Comparison of ENCODE assay signal across 8 cellular contexts in genomic region chr22:29480512-29481264, GRCh38. TPM values are rescaled to one million over a fixed set of nuclear protein-coding genes. Genes with fewer than 3 reads are reported as not detected.
A peak's percentile ranks its signal among the peaks of the same experiment; 100 is the strongest.
DNase-seq lines count a peak whose midpoint lies in the region; ATAC-seq and TF ChIP-seq lines count a peak whose summit lies in the region.

No MANE protein-coding gene starts in this region.

- TF ChIP-seq CTCF in BE2C (IDR thresholded peaks at IDR 0.05; ENCODE audit: low read depth, low read length) = peak; percentile 36; the same call in 1 of the 2 replicates

- H3K4me1 ChIP-seq in BE2C = peaks cover 28% of the 10 kb centered on the region

- H3K4me3 ChIP-seq in BE2C (ENCODE audit: low read depth, low read length) = peak overlapping the region; percentile 45

- peak; percentile 57 for DNase-seq in BE2C
- DNase-seq in NOMO-1 treated with dmso at 0.1 percent for 144 hours (lab: John Stamatoyannopoulos, UW; ENCODE audit: unreplicated experiment) = peak; percentile 37
- DNase-seq in brain pericyte (ENCODE audit: low read depth, low spot score) = peak; percentile 11
- DNase-seq in left lobe of liver (ENCODE audit: low spot score) = no peak
- DNase-seq in stimulated activated CD8-positive, alpha-beta memory T cell treated with anti-CD3 and anti-CD28 coated beads, Interleukin-4, amount 100 ng/mL, for 24 hours (ENCODE audit: low read depth) = peak; percentile 19
- no peak for DNase-seq in NK-92 (lab: John Stamatoyannopoulos, UW; ENCODE audit: unreplicated experiment)
- no peak for DNase-seq in NCI-H1048 (lab: John Stamatoyannopoulos, UW)

- peaks cover 22% of the 10 kb centered on the region for H3K27me3 ChIP-seq in BE2C

- no peaks in the 10 kb centered on the region for H3K36me3 ChIP-seq in BE2C

- H3K9me3 ChIP-seq in BE2C = peaks cover 12% of the 10 kb centered on the region

- peak; percentile 48 for ATAC-seq in left lobe of liver
- no peak for ATAC-seq in HG02884 (IDR thresholded peaks at IDR 0.05; ENCODE audit: unreplicated experiment)

RNA-seq across cellular contexts. Expression of gene NEFH, which starts 0.7 kb away (rescaled TPM):
- polyA plus RNA-seq in BE2C (2012; ENCODE audit: insufficient read depth, insufficient read length, low read depth) = 119 TPM
- 0.15 TPM for total RNA-seq in left lobe of liver

RNA-seq across cellular contexts. Expression of gene RFPL1, which starts 42.3 kb away (rescaled TPM):
- 0.29 TPM for polyA plus RNA-seq in BE2C (2012; ENCODE audit: insufficient read depth, insufficient read length, low read depth)
- 0.45 TPM for total RNA-seq in left lobe of liver

Comparison
In these comparisons a context has a peak if more than half of its experiments do, and no peak if none do; other contexts are left out.
1. DNase-seq: peak in BE2C (single experiment), NOMO-1 treated with dmso at 0.1 percent for 144 hours (single experiment), brain pericyte (single experiment) and stimulated activated CD8-positive, alpha-beta memory T cell treated with anti-CD3 and anti-CD28 coated beads, Interleukin-4, amount 100 ng/mL, for 24 hours (single experiment); none in left lobe of liver (single experiment), NK-92 (single experiment) and NCI-H1048 (single experiment).